6 cellular contexts compared by ENCODE assay signal in the genomic region with DNA sequence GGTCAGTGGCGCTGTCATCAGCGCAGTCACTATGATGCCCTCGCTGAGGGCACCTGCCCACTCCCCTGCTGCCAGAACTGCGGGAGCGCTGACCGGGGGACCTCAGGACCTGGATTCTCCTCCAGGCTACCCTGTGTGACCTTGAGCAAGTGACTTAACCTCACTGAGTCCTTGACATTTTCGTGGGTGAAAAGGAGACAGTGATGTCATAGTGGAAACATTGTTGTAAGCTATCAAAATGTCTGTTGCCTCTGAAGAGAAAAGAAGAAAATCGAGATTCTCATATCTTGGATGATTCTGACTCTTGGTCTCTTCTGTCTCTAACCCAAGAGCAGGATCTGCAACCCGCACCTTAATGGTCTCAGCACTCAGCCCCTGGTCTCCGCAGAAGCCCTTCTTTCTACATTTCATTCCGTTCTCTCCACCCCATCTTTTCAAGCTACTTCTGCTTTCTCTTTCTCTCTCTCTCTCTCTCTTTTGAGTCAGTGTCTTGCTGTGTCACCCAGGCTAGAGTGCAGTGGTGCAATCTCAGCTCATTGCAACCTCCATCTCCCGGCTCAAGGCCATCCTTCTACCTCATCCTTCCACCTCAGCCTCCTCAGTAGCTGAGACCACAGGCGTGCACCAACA. TPM values are rescaled to one million over a fixed set of nuclear protein-coding genes. Genes with fewer than 3 reads are reported as not detected.
DNase-seq lines count a peak whose midpoint lies in the region; ATAC-seq and TF ChIP-seq lines count a peak whose summit lies in the region.

No MANE protein-coding gene starts in this region.

- TF ChIP-seq CTCF in upper lobe of right lung (IDR thresholded peaks at IDR 0.05): no peak

- H3K9me3 ChIP-seq in iPS-20b (ENCODE audit: insufficient read depth, low read depth, low read length) (no peaks in the 10 kb centered on the region), upper lobe of right lung (no peaks in the 10 kb centered on the region)

- H3K27me3 ChIP-seq in iPS-20b (ENCODE audit: insufficient read depth, low read length): peaks cover 64% of the 10 kb centered on the region
- no peaks in the 10 kb centered on the region for H3K27me3 ChIP-seq in upper lobe of right lung

- ATAC-seq in HG02981 (IDR thresholded peaks at IDR 0.05; ENCODE audit: unreplicated experiment) (peak; percentile 29), upper lobe of right lung (peak; percentile 1)

- no peak overlapping the region for H3K9ac ChIP-seq in iPS-20b (ENCODE audit: low read depth, low read length)

- H3K4me3 ChIP-seq in iPS-20b (ENCODE audit: low read length) (peak overlapping the region; percentile 58; the same call in 1 of the 2 replicates), upper lobe of right lung (peak overlapping the region; percentile 77)

- H3K36me3 ChIP-seq in iPS-20b (ENCODE audit: insufficient read depth, low read depth, low read length) (peaks cover 10% of the 10 kb centered on the region; the same call in 1 of the 2 replicates), upper lobe of right lung (no peaks in the 10 kb centered on the region)

- H3K4me1 ChIP-seq in iPS-20b (ENCODE audit: insufficient read depth, low read length) (peaks cover 7% of the 10 kb centered on the region), upper lobe of right lung (peaks cover 28% of the 10 kb centered on the region)

- H3K27ac ChIP-seq in iPS-20b (ENCODE audit: low read length) (no peak overlapping the region), upper lobe of right lung (peak overlapping the region; percentile 81)

- DNase-seq in GF-D8 (lab: John Stamatoyannopoulos, UW) (peak; percentile 75), upper lobe of right lung (no peak), DMS153 treated with DMSO at 0.1 percent for 48 hours (lab: John Stamatoyannopoulos, UW; ENCODE audit: unreplicated experiment) (no peak)
- peak; percentile 34 to 37 for DNase-seq in activated CD4-positive, alpha-beta T cell treated with anti-CD3 and anti-CD28 coated beads, Interleukin-2, amount 50 U/mL, for 24 hours (ENCODE audit: low read depth in 1 of 2, low spot score in 1 of 2)

- intact Hi-C loops in upper lobe of right lung (cut with DNase I): no loop called here

RNA-seq across cellular contexts. Expression of a gene that starts 1.0 kb away (rescaled TPM):
- 45.4 TPM for total RNA-seq in upper lobe of right lung

RNA-seq across cellular contexts. Expression of a gene that starts 1.7 kb away (rescaled TPM):
- total RNA-seq in upper lobe of right lung: not detected

RNA-seq across cellular contexts. Expression of a gene that starts 9.4 kb away (rescaled TPM):
- 21.4 TPM for total RNA-seq in upper lobe of right lung

RNA-seq across cellular contexts. Expression of a gene that starts 9.5 kb away (rescaled TPM):
- 10.0 TPM for total RNA-seq in upper lobe of right lung

RNA-seq across cellular contexts. Expression of a gene that starts 24.5 kb away (rescaled TPM):
- total RNA-seq in upper lobe of right lung: 79.4 TPM

Comparison
In these comparisons a context has a peak if more than half of its experiments do, and no peak if none do; other contexts are left out.
1. DNase-seq: peak in GF-D8 (single experiment) and activated CD4-positive, alpha-beta T cell treated with anti-CD3 and anti-CD28 coated beads, Interleukin-2, amount 50 U/mL, for 24 hours (2 of 2); none in upper lobe of right lung (single experiment) and DMS153 treated with DMSO at 0.1 percent for 48 hours (single experiment).